Comparison of ENCODE assay signal across 13 cellular contexts in genomic region chr3:137062250-137062649, GRCh38.
DNase-seq lines count a peak whose midpoint lies in the region; ATAC-seq and TF ChIP-seq lines count a peak whose summit lies in the region.
"Had no signal": no experiment of that assay in that cellular context is flagged by ENCODE, and none has a peak within 500 bp of the region (broad histone marks: within the 10 kb centered on the region; RNA-seq: fewer than 3 reads in every experiment).

No MANE protein-coding gene starts in this region.

- H3K4me2 ChIP-seq in hepatocyte (no peak overlapping the region), H9 (ENCODE audit: insufficient read depth, insufficient read length, low read length) (no peak overlapping the region)

- no peak overlapping the region for H2AK5ac ChIP-seq in H9 (ENCODE audit: insufficient read length, low read length)

- H4K8ac ChIP-seq in H9 (replicated peaks; ENCODE audit: insufficient read length, low read depth, low read length) = no peak overlapping the region

- H3K36me3 ChIP-seq in hepatocyte (replicated peaks; ENCODE audit: insufficient read depth, low read depth) = no peaks in the 10 kb centered on the region

- ATAC-seq in GM19023 (IDR thresholded peaks at IDR 0.05; ENCODE audit: unreplicated experiment) = peak; percentile 89
- ATAC-seq in GM21717 (IDR thresholded peaks at IDR 0.05; ENCODE audit: unreplicated experiment) = peak; percentile 96
- peak; percentile 62 for ATAC-seq in HG03135 (IDR thresholded peaks at IDR 0.05; ENCODE audit: unreplicated experiment)

- no peak overlapping the region for H3K23ac ChIP-seq in H9 (ENCODE audit: insufficient read length, low read depth, low read length)

- no peaks in the 10 kb centered on the region for H3K79me2 ChIP-seq in hepatocyte
- no peaks in the 10 kb centered on the region for H3K79me2 ChIP-seq in H9 (ENCODE audit: insufficient read depth, low read length)

- H2BK120ac ChIP-seq in H9 (ENCODE audit: low read depth, low read length, poor library complexity, severe bottlenecking) = no peak overlapping the region

- no peak overlapping the region for H2BK12ac ChIP-seq in H9 (ENCODE audit: insufficient read length, low read depth, low read length)

- H4K20me1 ChIP-seq in hepatocyte (ENCODE audit: insufficient read depth, poor library complexity, severe bottlenecking) (no peaks in the 10 kb centered on the region), H9 (ENCODE audit: control insufficient read depth, insufficient read depth, insufficient read length) (no peaks in the 10 kb centered on the region)

- H4K91ac ChIP-seq in H9 (ENCODE audit: insufficient read length, low read depth, low read length) = no peak overlapping the region

- no peak overlapping the region for H3K18ac ChIP-seq in H9 (ENCODE audit: insufficient read length, low read depth, low read length)

- peaks cover 17% of the 10 kb centered on the region for H3K27me3 Mint-ChIP-seq in H9 (ENCODE audit: low read depth)
- H3K27me3 Mint-ChIP-seq: activated naive CD8-positive, alpha-beta T cell treated with anti-CD3 and anti-CD28 coated beads, Interleukin-2, amount 10 ng/mL, durations not matched to agents 7 days and 5 days; progenitor cell of endocrine pancreas had no signal

- H3K9me2 ChIP-seq in hepatocyte (replicated peaks; ENCODE audit: insufficient read depth) = no peaks in the 10 kb centered on the region

- H3K36me3 Mint-ChIP-seq in H9 (ENCODE audit: insufficient read depth in 1 of 3, low read depth in 3 of 3) = peaks cover 0 to 6% (median 5%) of the 10 kb centered on the region in 3 experiments; a peak in 2 of 7 replicates
- H3K36me3 Mint-ChIP-seq: activated naive CD8-positive, alpha-beta T cell treated with anti-CD3 and anti-CD28 coated beads, Interleukin-2, amount 10 ng/mL, durations not matched to agents 7 days and 5 days; CD4-positive, alpha-beta memory T cell had no signal

- no peak overlapping the region for H2BK15ac ChIP-seq in H9 (ENCODE audit: low read depth, low read length)

- H3K9me3 Mint-ChIP-seq in H9 = peaks cover 0 to 3% of the 10 kb centered on the region in 2 experiments; a peak in 1 of 5 replicates
- H3K9me3 Mint-ChIP-seq: activated naive CD8-positive, alpha-beta T cell treated with anti-CD3 and anti-CD28 coated beads, Interleukin-2, amount 10 ng/mL, durations not matched to agents 7 days and 5 days; stimulated activated naive CD8-positive, alpha-beta T cell treated with anti-CD3 and anti-CD28 coated beads, Interleukin-15, Interleukin-2, amounts not matched to agents 100 ng/mL and 50 ng/mL, for 24 hours had no signal

- H3K4me3 ChIP-seq in hepatocyte (no peak overlapping the region), coronary artery (no peak overlapping the region)

- no peak overlapping the region for H3K4ac ChIP-seq in H9 (ENCODE audit: low read depth, low read length)

- H3K27me3 ChIP-seq in hepatocyte (no peaks in the 10 kb centered on the region), H9 (ENCODE audit: insufficient read depth, low read length) (peaks cover 3% of the 10 kb centered on the region; the same call in 1 of the 2 replicates)

- H2BK5ac ChIP-seq in H9 (ENCODE audit: insufficient read length, low read length) = no peak overlapping the region

- H3K14ac ChIP-seq in H9 (ENCODE audit: insufficient read depth, low read length) = no peak overlapping the region

- no peak overlapping the region for H4K5ac ChIP-seq in H9 (ENCODE audit: insufficient read length, low read depth, low read length)

- H3K4me1 ChIP-seq in hepatocyte (ENCODE audit: insufficient read depth) = no peaks in the 10 kb centered on the region
- H3K4me1 ChIP-seq in H9 (ENCODE audit: insufficient read depth, low read length) = peaks cover 10% of the 10 kb centered on the region; the same call in 1 of the 2 replicates

- no peak overlapping the region for H3T11ph ChIP-seq in H9 (ENCODE audit: low read length)

- DNase-seq in hepatocyte (ENCODE audit: low spot score) = no peak
- no peak for DNase-seq in anterior cingulate cortex (lab: John Stamatoyannopoulos, UW)
- no peak for DNase-seq in ACHN
- DNase-seq in coronary artery (ENCODE audit: low spot score) = no peak
- no peak for DNase-seq in H9
- DNase-seq: activated naive CD8-positive, alpha-beta T cell treated with anti-CD3 and anti-CD28 coated beads, Interleukin-2, amount 10 ng/mL, durations not matched to agents 7 days and 5 days; CD4-positive, alpha-beta memory T cell; stimulated activated CD4-positive, alpha-beta T cell treated with anti-CD3 and anti-CD28 coated beads, Interleukin-2, amount 100 ng/mL, for 24 hours had no signal

- no peak overlapping the region for H3K9ac ChIP-seq in H9 (ENCODE audit: extremely low read depth, insufficient read length, low read length)

- H3K79me1 ChIP-seq in H9 (ENCODE audit: insufficient read depth, low read depth, low read length, poor library complexity, severe bottlenecking) = no peaks in the 10 kb centered on the region

- in situ Hi-C loops in ACHN (cut with HindIII; ENCODE audit: low pct_ligation_motif_present, low pct_unique_long_range_greater_than_20kb, low sequenced_read_pairs) = no loop called here

- H2AFZ ChIP-seq in hepatocyte = no peak overlapping the region
- H2AFZ ChIP-seq in H9 (ENCODE audit: low read length) = no peak overlapping the region

- peaks cover 29 to 38% of the 10 kb centered on the region in 2 experiments for H3K4me1 Mint-ChIP-seq in H9
- H3K4me1 Mint-ChIP-seq: activated naive CD8-positive, alpha-beta T cell treated with anti-CD3 and anti-CD28 coated beads, Interleukin-2, amount 10 ng/mL, durations not matched to agents 7 days and 5 days had no signal

- H3K27ac Mint-ChIP-seq in H9 = no peak overlapping the region
- H3K27ac Mint-ChIP-seq: activated naive CD8-positive, alpha-beta T cell treated with anti-CD3 and anti-CD28 coated beads, Interleukin-2, amount 10 ng/mL, durations not matched to agents 7 days and 5 days; progenitor cell of endocrine pancreas; stimulated activated naive CD8-positive, alpha-beta T cell treated with anti-CD3 and anti-CD28 coated beads, Interleukin-15, Interleukin-2, amounts not matched to agents 100 ng/mL and 50 ng/mL, for 24 hours had no signal

- H3K4me3 Mint-ChIP-seq in H9 = no peak overlapping the region
- H3K4me3 Mint-ChIP-seq: activated naive CD8-positive, alpha-beta T cell treated with anti-CD3 and anti-CD28 coated beads, Interleukin-2, amount 10 ng/mL, durations not matched to agents 7 days and 5 days; CD4-positive, alpha-beta memory T cell; stimulated activated naive CD8-positive, alpha-beta T cell treated with anti-CD3 and anti-CD28 coated beads, Interleukin-15, Interleukin-2, amounts not matched to agents 100 ng/mL and 50 ng/mL, for 24 hours had no signal

- H3K27ac ChIP-seq in hepatocyte = peak overlapping the region; percentile 20
- no peak overlapping the region for H3K27ac ChIP-seq in coronary artery
- H3K27ac ChIP-seq in H9 (ENCODE audit: insufficient read length, low read depth, low read length) = no peak overlapping the region

- H3K23me2 ChIP-seq in H9 (ENCODE audit: insufficient read length, low read depth, low read length, poor library complexity, severe bottlenecking) = no peaks in the 10 kb centered on the region

- no peaks in the 10 kb centered on the region for H3K9me3 ChIP-seq in hepatocyte (ENCODE audit: low read depth)
- H3K9me3 ChIP-seq in H9 (ENCODE audit: control insufficient read depth, low read depth, low read length) = no peaks in the 10 kb centered on the region

- no peak overlapping the region for H2BK20ac ChIP-seq in H9 (ENCODE audit: low read depth, low read length, poor library complexity, severe bottlenecking)

- no peak overlapping the region for H3K56ac ChIP-seq in H9 (ENCODE audit: insufficient read length, low read depth, low read length)

- 57% methylated on average over 2 of the region's 2 CpGs for WGBS in hepatocyte (ENCODE audit: low lambda C conversion rate, missing lambda C conversion rate)
- no CpG with 5 or more reads among the region's 2 CpGs for WGBS in H9 (ENCODE audit: extremely low coverage, insufficient read length, low lambda C conversion rate)

- TF ChIP-seq CTCF in hepatocyte (IDR thresholded peaks at IDR 0.05; ENCODE audit: poor library complexity) = no peak
- no peak for TF ChIP-seq CTCF in coronary artery (IDR thresholded peaks at IDR 0.05)
- TF ChIP-seq CTCF in H9 (conservative IDR thresholded peaks at IDR 0.05) = no peak
